2 cellular contexts compared by ENCODE assay signal in the genomic region with DNA sequence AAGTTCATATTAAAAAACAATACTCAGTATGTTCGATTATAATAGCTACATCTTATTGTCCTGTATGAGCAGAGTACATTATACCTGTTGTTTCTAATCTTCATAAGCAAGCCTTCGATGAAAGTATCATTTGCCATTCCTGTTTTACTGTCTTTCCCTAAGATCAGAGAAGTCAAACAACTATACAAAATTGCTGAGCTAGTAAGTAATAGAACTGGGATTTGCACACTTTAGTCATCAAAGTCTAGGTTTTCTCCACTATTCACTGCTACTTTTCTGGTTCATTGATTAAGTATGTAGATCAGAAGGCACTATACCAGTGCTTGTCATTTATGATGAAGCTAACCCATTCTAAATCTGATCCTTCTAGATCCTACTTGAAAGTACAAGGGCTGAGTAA.
TF ChIP-seq lines count a peak whose summit lies in the region.

No MANE protein-coding gene starts in this region.

TF ChIP-seq in HepG2, 621 proteins besides CTCF, POLR2A, EP300 and RAD21:
- TF ChIP-seq SETDB1 (CRISPR knock-in tag; IDR thresholded peaks at IDR 0.05; ENCODE audit: borderline replicate concordance), result no peak
- TF ChIP-seq, protein P1, sequence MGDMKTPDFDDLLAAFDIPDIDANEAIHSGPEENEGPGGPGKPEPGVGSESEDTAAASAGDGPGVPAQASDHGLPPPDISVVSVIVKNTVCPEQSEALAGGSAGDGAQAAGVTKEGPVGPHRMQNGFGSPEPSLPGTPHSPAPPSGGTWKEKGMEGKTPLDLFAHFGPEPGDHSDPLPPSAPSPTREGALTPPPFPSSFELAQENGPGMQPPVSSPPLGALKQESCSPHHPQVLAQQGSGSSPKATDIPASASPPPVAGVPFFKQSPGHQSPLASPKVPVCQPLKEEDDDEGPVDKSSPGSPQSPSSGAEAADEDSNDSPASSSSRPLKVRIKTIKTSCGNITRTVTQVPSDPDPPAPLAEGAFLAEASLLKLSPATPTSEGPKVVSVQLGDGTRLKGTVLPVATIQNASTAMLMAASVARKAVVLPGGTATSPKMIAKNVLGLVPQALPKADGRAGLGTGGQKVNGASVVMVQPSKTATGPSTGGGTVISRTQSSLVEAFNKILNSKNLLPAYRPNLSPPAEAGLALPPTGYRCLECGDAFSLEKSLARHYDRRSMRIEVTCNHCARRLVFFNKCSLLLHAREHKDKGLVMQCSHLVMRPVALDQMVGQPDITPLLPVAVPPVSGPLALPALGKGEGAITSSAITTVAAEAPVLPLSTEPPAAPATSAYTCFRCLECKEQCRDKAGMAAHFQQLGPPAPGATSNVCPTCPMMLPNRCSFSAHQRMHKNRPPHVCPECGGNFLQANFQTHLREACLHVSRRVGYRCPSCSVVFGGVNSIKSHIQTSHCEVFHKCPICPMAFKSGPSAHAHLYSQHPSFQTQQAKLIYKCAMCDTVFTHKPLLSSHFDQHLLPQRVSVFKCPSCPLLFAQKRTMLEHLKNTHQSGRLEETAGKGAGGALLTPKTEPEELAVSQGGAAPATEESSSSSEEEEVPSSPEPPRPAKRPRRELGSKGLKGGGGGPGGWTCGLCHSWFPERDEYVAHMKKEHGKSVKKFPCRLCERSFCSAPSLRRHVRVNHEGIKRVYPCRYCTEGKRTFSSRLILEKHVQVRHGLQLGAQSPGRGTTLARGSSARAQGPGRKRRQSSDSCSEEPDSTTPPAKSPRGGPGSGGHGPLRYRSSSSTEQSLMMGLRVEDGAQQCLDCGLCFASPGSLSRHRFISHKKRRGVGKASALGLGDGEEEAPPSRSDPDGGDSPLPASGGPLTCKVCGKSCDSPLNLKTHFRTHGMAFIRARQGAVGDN (CRISPR knock-in tag; IDR thresholded peaks at IDR 0.05), result no peak
- peak in 1 of 2 experiments; percentile 51; a peak in 2 of 4 replicates for TF ChIP-seq MAFK (conservative IDR thresholded peaks at IDR 0.05 in 1 of 2, IDR thresholded peaks at IDR 0.05 in 1 of 2; ENCODE audit: low read length in 2 of 2)
- TF ChIP-seq ZNF790 (CRISPR knock-in tag; IDR thresholded peaks at IDR 0.05; ENCODE audit: borderline replicate concordance), result no peak
- no peak for TF ChIP-seq ZMYM2 (CRISPR knock-in tag; IDR thresholded peaks at IDR 0.05)
- no peak for TF ChIP-seq SYNCRIP (IDR thresholded peaks at IDR 0.05; ENCODE audit: insufficient read depth, low read depth, low read length)
- no peak for TF ChIP-seq ZNF256 (CRISPR knock-in tag; conservative IDR thresholded peaks at IDR 0.05)
- TF ChIP-seq DR1 (CRISPR knock-in tag; IDR thresholded peaks at IDR 0.05), result no peak
- no peak for TF ChIP-seq ZNF564 (CRISPR knock-in tag; IDR thresholded peaks at IDR 0.05)
- peak; percentile 19; the same call in 1 of the 2 replicates for TF ChIP-seq MAFF (IDR thresholded peaks at IDR 0.05; ENCODE audit: low read depth, low read length)
- TF ChIP-seq, protein P2, sequence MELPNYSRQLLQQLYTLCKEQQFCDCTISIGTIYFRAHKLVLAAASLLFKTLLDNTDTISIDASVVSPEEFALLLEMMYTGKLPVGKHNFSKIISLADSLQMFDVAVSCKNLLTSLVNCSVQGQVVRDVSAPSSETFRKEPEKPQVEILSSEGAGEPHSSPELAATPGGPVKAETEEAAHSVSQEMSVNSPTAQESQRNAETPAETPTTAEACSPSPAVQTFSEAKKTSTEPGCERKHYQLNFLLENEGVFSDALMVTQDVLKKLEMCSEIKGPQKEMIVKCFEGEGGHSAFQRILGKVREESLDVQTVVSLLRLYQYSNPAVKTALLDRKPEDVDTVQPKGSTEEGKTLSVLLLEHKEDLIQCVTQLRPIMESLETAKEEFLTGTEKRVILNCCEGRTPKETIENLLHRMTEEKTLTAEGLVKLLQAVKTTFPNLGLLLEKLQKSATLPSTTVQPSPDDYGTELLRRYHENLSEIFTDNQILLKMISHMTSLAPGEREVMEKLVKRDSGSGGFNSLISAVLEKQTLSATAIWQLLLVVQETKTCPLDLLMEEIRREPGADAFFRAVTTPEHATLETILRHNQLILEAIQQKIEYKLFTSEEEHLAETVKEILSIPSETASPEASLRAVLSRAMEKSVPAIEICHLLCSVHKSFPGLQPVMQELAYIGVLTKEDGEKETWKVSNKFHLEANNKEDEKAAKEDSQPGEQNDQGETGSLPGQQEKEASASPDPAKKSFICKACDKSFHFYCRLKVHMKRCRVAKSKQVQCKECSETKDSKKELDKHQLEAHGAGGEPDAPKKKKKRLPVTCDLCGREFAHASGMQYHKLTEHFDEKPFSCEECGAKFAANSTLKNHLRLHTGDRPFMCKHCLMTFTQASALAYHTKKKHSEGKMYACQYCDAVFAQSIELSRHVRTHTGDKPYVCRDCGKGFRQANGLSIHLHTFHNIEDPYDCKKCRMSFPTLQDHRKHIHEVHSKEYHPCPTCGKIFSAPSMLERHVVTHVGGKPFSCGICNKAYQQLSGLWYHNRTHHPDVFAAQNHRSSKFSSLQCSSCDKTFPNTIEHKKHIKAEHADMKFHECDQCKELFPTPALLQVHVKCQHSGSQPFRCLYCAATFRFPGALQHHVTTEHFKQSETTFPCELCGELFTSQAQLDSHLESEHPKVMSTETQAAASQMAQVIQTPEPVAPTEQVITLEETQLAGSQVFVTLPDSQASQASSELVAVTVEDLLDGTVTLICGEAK (IDR thresholded peaks at IDR 0.05), result no peak
- TF ChIP-seq, protein P2 (CRISPR knock-in tag; IDR thresholded peaks at IDR 0.05), result no peak
- TF ChIP-seq ZMAT3 (CRISPR knock-in tag; conservative IDR thresholded peaks at IDR 0.05), result no peak

TF ChIP-seq in IMR-90, 13 proteins besides CTCF, POLR2A, EP300 and RAD21:
- peak; percentile 46; the same call in 1 of the 2 replicates for TF ChIP-seq MAFK (IDR thresholded peaks at IDR 0.05; ENCODE audit: low read depth, low read length)
- TF ChIP-seq, protein P3, sequence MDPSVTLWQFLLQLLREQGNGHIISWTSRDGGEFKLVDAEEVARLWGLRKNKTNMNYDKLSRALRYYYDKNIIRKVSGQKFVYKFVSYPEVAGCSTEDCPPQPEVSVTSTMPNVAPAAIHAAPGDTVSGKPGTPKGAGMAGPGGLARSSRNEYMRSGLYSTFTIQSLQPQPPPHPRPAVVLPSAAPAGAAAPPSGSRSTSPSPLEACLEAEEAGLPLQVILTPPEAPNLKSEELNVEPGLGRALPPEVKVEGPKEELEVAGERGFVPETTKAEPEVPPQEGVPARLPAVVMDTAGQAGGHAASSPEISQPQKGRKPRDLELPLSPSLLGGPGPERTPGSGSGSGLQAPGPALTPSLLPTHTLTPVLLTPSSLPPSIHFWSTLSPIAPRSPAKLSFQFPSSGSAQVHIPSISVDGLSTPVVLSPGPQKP (IDR thresholded peaks at IDR 0.05; ENCODE audit: borderline replicate concordance, low read depth, low read length), result no peak
TF ChIP-seq in IMR-90: peak in this region for 1.
